In the genomic region with DNA sequence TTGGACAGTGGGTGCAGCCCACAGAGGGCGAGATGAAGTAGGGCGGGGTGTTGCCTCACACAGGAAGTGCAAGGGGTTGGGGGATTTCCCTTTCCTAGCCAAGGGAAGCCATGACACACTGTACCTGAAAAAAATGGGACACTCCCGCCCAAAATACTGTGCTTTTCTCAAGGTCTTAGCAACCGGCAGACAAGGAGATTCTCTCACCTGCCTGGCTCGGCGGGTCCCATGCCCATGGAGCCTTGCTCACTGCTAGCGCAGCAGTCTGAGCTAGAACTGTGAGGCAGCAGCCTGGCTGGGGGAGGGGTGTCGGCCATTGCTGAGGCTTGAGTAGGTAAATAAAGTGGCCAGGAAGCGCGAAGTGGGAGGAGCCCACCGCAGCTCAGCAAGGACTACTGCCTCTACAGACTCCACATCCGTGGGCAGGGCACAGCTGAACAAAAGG, we compare ENCODE assay signal across 15 cellular contexts.
DNase-seq lines count a peak whose midpoint lies in the region; ATAC-seq and TF ChIP-seq lines count a peak whose summit lies in the region.
"Had no signal": no experiment of that assay in that cellular context is flagged by ENCODE, and none has a peak within 500 bp of the region (broad histone marks: within the 10 kb centered on the region; RNA-seq: fewer than 3 reads in every experiment).

No MANE protein-coding gene starts in this region.

- H4K91ac ChIP-seq in H9 (ENCODE audit: insufficient read length, low read depth, low read length) = no peak overlapping the region

- H3K79me1 ChIP-seq in H9 (ENCODE audit: insufficient read depth, low read depth, low read length, poor library complexity, severe bottlenecking) = no peaks in the 10 kb centered on the region

- no peak overlapping the region for H2BK12ac ChIP-seq in H9 (ENCODE audit: insufficient read length, low read depth, low read length)

- peaks cover 7 to 10% of the 10 kb centered on the region in 2 experiments for H3K4me1 Mint-ChIP-seq in H9
- peaks cover 9% of the 10 kb centered on the region for H3K4me1 Mint-ChIP-seq in WTC11

- H3K9me3 ChIP-seq in H9 (ENCODE audit: control insufficient read depth, low read depth, low read length) = no peaks in the 10 kb centered on the region
- H3K9me3 ChIP-seq: body of pancreas, gastrocnemius medialis had no signal

- H3K4me3 Mint-ChIP-seq in H9 (no peak overlapping the region), WTC11 (no peak overlapping the region)
- H3K4me3 Mint-ChIP-seq: CD14-positive monocyte, HFFc6 had no signal

- H3K23me2 ChIP-seq in H9 (ENCODE audit: insufficient read length, low read depth, low read length, poor library complexity, severe bottlenecking) = no peaks in the 10 kb centered on the region

- WGBS in H9 (ENCODE audit: extremely low coverage, insufficient read length, low lambda C conversion rate) = no CpG with 5 or more reads among the region's 12 CpGs

- DNase-seq in H9 (peak; percentile 52), WTC11 (ENCODE audit: low spot score) (peak; percentile 15), NCI-H748 treated with DMSO at 0.1 percent for 48 hours (lab: John Stamatoyannopoulos, UW) (no peak), occipital lobe (lab: John Stamatoyannopoulos, UW) (no peak)
- DNase-seq in central memory CD4-positive, alpha-beta T cell = peak; percentile 35
- peak; percentile 8 to 16 for DNase-seq in stimulated activated CD8-positive, alpha-beta memory T cell treated with anti-CD3 and anti-CD28 coated beads, Interleukin-15, amount 100 ng/mL, for 48 hours (ENCODE audit: low read depth in 2 of 2)
- DNase-seq: body of pancreas, gastrocnemius medialis, GF-D8, HFFc6, NCI-H446 treated with DMSO at 0.1 percent for 48 hours, PC-3, tibial artery had no signal

- no peak overlapping the region for H2AFZ ChIP-seq in H9 (ENCODE audit: low read length)

- ATAC-seq in WTC11 (no peak), GM18873 (IDR thresholded peaks at IDR 0.05; ENCODE audit: low FRiP score, unreplicated experiment) (no peak)
- ATAC-seq: body of pancreas, gastrocnemius medialis, PC-3 had no signal

- no peak overlapping the region for H2AK5ac ChIP-seq in H9 (ENCODE audit: insufficient read length, low read length)

- H4K8ac ChIP-seq in H9 (replicated peaks; ENCODE audit: insufficient read length, low read depth, low read length) = no peak overlapping the region

- H2BK20ac ChIP-seq in H9 (ENCODE audit: low read depth, low read length, poor library complexity, severe bottlenecking) = no peak overlapping the region

- peaks cover 15 to 27% (median 27%) of the 10 kb centered on the region in 3 experiments for H3K36me3 Mint-ChIP-seq in H9 (ENCODE audit: insufficient read depth in 1 of 3, low read depth in 3 of 3)
- H3K36me3 Mint-ChIP-seq in WTC11 = peaks cover 45% of the 10 kb centered on the region

- no peak overlapping the region for H3K18ac ChIP-seq in H9 (ENCODE audit: insufficient read length, low read depth, low read length)

- H3K79me2 ChIP-seq in H9 (ENCODE audit: insufficient read depth, low read length) = no peaks in the 10 kb centered on the region

- H2BK5ac ChIP-seq in H9 (ENCODE audit: insufficient read length, low read length) = no peak overlapping the region

- no peaks in the 10 kb centered on the region for H3K4me1 ChIP-seq in H9 (ENCODE audit: insufficient read depth, low read length)
- H3K4me1 ChIP-seq: body of pancreas, gastrocnemius medialis, tibial artery had no signal

- no peaks in the 10 kb centered on the region for H3K27me3 ChIP-seq in H9 (ENCODE audit: insufficient read depth, low read length)
- H3K27me3 ChIP-seq: body of pancreas, gastrocnemius medialis, tibial artery had no signal

- H3K27ac Mint-ChIP-seq in H9 (peak overlapping the region in 2 of 3 experiments; percentile 38 to 93; a peak in 4 of 7 replicates), WTC11 (no peak overlapping the region)
- H3K27ac Mint-ChIP-seq: HFFc6 had no signal

- no peak overlapping the region for H3K56ac ChIP-seq in H9 (ENCODE audit: insufficient read length, low read depth, low read length)

- H4K20me1 ChIP-seq in H9 (ENCODE audit: control insufficient read depth, insufficient read depth, insufficient read length) = no peaks in the 10 kb centered on the region

- H2BK15ac ChIP-seq in H9 (ENCODE audit: low read depth, low read length) = no peak overlapping the region

- TF ChIP-seq CTCF in H9 (conservative IDR thresholded peaks at IDR 0.05) (no peak), WTC11 (IDR thresholded peaks at IDR 0.05) (no peak)

- CTCF ChIA-PET in WTC11 (lab: Charles Lee) = no interaction called here

- no peak overlapping the region for H3K23ac ChIP-seq in H9 (ENCODE audit: insufficient read length, low read depth, low read length)

- no peak overlapping the region for H3K14ac ChIP-seq in H9 (ENCODE audit: insufficient read depth, low read length)

- H4K5ac ChIP-seq in H9 (ENCODE audit: insufficient read length, low read depth, low read length) = no peak overlapping the region

- POLR2A ChIA-PET in WTC11 (lab: Charles Lee) = no interaction called here

- no peaks in the 10 kb centered on the region; the same call in 1 of the 2 replicates for H3K27me3 Mint-ChIP-seq in H9 (ENCODE audit: low read depth)
- H3K27me3 Mint-ChIP-seq in WTC11 (ENCODE audit: low read depth) = no peaks in the 10 kb centered on the region

- H3K4me2 ChIP-seq in H9 (ENCODE audit: insufficient read depth, insufficient read length, low read length) = no peak overlapping the region

- no peak overlapping the region for H3K27ac ChIP-seq in H9 (ENCODE audit: insufficient read length, low read depth, low read length)
- H3K27ac ChIP-seq: body of pancreas, gastrocnemius medialis, tibial artery had no signal

- no peak overlapping the region for H3T11ph ChIP-seq in H9 (ENCODE audit: low read length)

- H3K9ac ChIP-seq in H9 (ENCODE audit: extremely low read depth, insufficient read length, low read length) = no peak overlapping the region

- H3K9me3 Mint-ChIP-seq in H9 = peaks cover 6 to 24% of the 10 kb centered on the region in 2 experiments; a peak in 4 of 5 replicates
- peaks cover 40% of the 10 kb centered on the region for H3K9me3 Mint-ChIP-seq in WTC11

- H3K4ac ChIP-seq in H9 (ENCODE audit: low read depth, low read length) = no peak overlapping the region

- no peak overlapping the region for H2BK120ac ChIP-seq in H9 (ENCODE audit: low read depth, low read length, poor library complexity, severe bottlenecking)

TF ChIP-seq in WTC11, 78 proteins besides CTCF, POLR2A, EP300 and RAD21:
- TF ChIP-seq EMX1 (CRISPR knock-in tag; IDR thresholded peaks at IDR 0.05) = no peak
- no peak for TF ChIP-seq ETV6 (CRISPR knock-in tag; IDR thresholded peaks at IDR 0.05)
- TF ChIP-seq JUN (CRISPR knock-in tag; IDR thresholded peaks at IDR 0.05) = no peak
- TF ChIP-seq GABPB1 (CRISPR knock-in tag; IDR thresholded peaks at IDR 0.05) = no peak
- no peak for TF ChIP-seq KAT7 (CRISPR knock-in tag; IDR thresholded peaks at IDR 0.05; ENCODE audit: borderline replicate concordance)
- no peak for TF ChIP-seq SMAD3 (CRISPR knock-in tag; IDR thresholded peaks at IDR 0.05; ENCODE audit: borderline replicate concordance)
- TF ChIP-seq GTF2I (CRISPR knock-in tag; conservative IDR thresholded peaks at IDR 0.05) = no peak
- TF ChIP-seq, protein P1, sequence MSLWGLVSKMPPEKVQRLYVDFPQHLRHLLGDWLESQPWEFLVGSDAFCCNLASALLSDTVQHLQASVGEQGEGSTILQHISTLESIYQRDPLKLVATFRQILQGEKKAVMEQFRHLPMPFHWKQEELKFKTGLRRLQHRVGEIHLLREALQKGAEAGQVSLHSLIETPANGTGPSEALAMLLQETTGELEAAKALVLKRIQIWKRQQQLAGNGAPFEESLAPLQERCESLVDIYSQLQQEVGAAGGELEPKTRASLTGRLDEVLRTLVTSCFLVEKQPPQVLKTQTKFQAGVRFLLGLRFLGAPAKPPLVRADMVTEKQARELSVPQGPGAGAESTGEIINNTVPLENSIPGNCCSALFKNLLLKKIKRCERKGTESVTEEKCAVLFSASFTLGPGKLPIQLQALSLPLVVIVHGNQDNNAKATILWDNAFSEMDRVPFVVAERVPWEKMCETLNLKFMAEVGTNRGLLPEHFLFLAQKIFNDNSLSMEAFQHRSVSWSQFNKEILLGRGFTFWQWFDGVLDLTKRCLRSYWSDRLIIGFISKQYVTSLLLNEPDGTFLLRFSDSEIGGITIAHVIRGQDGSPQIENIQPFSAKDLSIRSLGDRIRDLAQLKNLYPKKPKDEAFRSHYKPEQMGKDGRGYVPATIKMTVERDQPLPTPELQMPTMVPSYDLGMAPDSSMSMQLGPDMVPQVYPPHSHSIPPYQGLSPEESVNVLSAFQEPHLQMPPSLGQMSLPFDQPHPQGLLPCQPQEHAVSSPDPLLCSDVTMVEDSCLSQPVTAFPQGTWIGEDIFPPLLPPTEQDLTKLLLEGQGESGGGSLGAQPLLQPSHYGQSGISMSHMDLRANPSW (CRISPR knock-in tag; conservative IDR thresholded peaks at IDR 0.05; ENCODE audit: low read depth) = no peak

Comparison
In these comparisons a context has a peak if more than half of its experiments do, and no peak if none do; other contexts are left out.
1. DNase-seq: peak in H9 (single experiment), WTC11 (single experiment), central memory CD4-positive, alpha-beta T cell (single experiment) and stimulated activated CD8-positive, alpha-beta memory T cell treated with anti-CD3 and anti-CD28 coated beads, Interleukin-15, amount 100 ng/mL, for 48 hours (2 of 2); none in NCI-H748 treated with DMSO at 0.1 percent for 48 hours (single experiment) and occipital lobe (single experiment).